In the genomic region with DNA sequence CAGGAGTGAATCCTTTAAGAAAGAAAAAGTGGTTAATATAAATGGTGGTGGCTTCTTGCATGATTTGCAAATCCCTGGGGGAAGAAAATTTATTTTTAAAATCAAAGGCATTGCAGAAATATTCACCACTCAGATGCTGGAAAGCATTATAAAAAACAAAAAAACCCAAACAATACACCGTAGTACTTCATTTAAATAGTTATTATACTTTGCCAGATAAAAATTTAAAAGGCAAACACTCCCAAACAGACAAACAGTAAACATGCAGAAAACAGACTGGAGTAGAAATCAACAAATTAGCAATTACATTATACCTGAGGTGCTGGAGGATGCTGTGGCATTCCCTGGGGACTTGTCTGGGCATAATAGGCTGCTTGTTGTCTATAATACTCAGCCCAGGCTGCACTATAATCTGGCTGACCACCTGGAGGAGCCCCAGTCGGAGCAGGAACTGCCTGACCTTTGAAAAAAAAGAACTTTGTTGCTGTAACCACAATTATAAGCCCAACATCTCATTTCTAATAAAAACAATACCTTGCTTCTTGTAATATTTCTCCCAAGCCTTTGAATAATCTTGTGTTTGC, we compare ENCODE assay signal across 9 cellular contexts. TPM values are rescaled to one million over a fixed set of nuclear protein-coding genes. Genes with fewer than 3 reads are reported as not detected.
DNase-seq lines count a peak whose midpoint lies in the region; ATAC-seq and TF ChIP-seq lines count a peak whose summit lies in the region.
"Had no signal": no experiment of that assay in that cellular context is flagged by ENCODE, and none has a peak within 500 bp of the region (broad histone marks: within the 10 kb centered on the region; RNA-seq: fewer than 3 reads in every experiment).

No MANE protein-coding gene starts in this region.

- H3K27me3 Mint-ChIP-seq in CD8-positive, alpha-beta T cell (ENCODE audit: low read depth): no peaks in the 10 kb centered on the region

- 35 to 56% methylated on average over 2 of the region's 2 CpGs for WGBS in esophagus squamous epithelium, 2 donors

- POLR2A ChIA-PET in CD8-positive, alpha-beta T cell (lab: Charles Lee): interaction anchor here (0.6 kb wide), 1 partner anchor 15 kb away, joined by 5 read pairs; no protein-coding TSS in a partner anchor

- H3K36me3 Mint-ChIP-seq in CD8-positive, alpha-beta T cell: peaks cover 78% of the 10 kb centered on the region

- peaks cover 0 to 12% (median 5%) of the 10 kb centered on the region in 3 donors for H3K4me1 ChIP-seq in esophagus squamous epithelium
- H3K4me1 ChIP-seq in CD8-positive, alpha-beta T cell (ENCODE audit: insufficient read depth, low read length): no peaks in the 10 kb centered on the region

- H3K4me3 ChIP-seq in GM06990 (replicated peaks; ENCODE audit: low read depth, low read length) (no peak overlapping the region), esophagus squamous epithelium (no peak overlapping the region)
- no peak overlapping the region for H3K4me3 ChIP-seq in CD8-positive, alpha-beta T cell (ENCODE audit: low read depth, low read length)

- DNase-seq in GM06990 (ENCODE audit: extremely low read depth, insufficient read length) (no peak), amniotic epithelial cell (ENCODE audit: low read depth) (peak; percentile 41), lung microvascular endothelial cell (ENCODE audit: low read depth in 2 of 2) (peak; percentile 57 to 62), esophagus squamous epithelium (lab: John Stamatoyannopoulos, UW) (no peak)
- DNase-seq in CD8-positive, alpha-beta T cell: no peak
- DNase-seq: activated naive CD4-positive, alpha-beta T cell treated with Interleukin-2 at 50 U/mL for 16 hours had no signal

- H3K36me3 ChIP-seq in GM06990 (ENCODE audit: control insufficient read depth, insufficient read depth, low read length) (peaks cover 8% of the 10 kb centered on the region), esophagus squamous epithelium (peaks cover 8 to 97% (median 28%) of the 10 kb centered on the region in 3 donors)
- peaks cover 45% of the 10 kb centered on the region for H3K36me3 ChIP-seq in CD8-positive, alpha-beta T cell (ENCODE audit: insufficient read depth, low read length)

- no peaks in the 10 kb centered on the region for H3K9me3 ChIP-seq in esophagus squamous epithelium
- H3K9me3 ChIP-seq in CD8-positive, alpha-beta T cell (ENCODE audit: low read length): no peaks in the 10 kb centered on the region

- CTCF ChIA-PET in CD8-positive, alpha-beta T cell (lab: Charles Lee): no interaction called here

- peak; percentile 13 for TF ChIP-seq CTCF in GM06990 (IDR thresholded peaks at IDR 0.05; ENCODE audit: insufficient read depth, low read length, poor library complexity, severe bottlenecking)
- no peak for TF ChIP-seq CTCF in esophagus squamous epithelium (IDR thresholded peaks at IDR 0.05)
- TF ChIP-seq CTCF in CD8-positive, alpha-beta T cell (IDR thresholded peaks at IDR 0.05): no peak

- H3K27ac Mint-ChIP-seq in CD8-positive, alpha-beta T cell: no peak overlapping the region

- TF ChIP-seq POLR2A in esophagus squamous epithelium (IDR thresholded peaks at IDR 0.05): no peak

- H3K9me3 Mint-ChIP-seq in CD8-positive, alpha-beta T cell: no peaks in the 10 kb centered on the region

- H3K4me1 Mint-ChIP-seq in CD8-positive, alpha-beta T cell (ENCODE audit: low read depth): peaks cover 34% of the 10 kb centered on the region

- peak; percentile 38 for ATAC-seq in HG02678 (IDR thresholded peaks at IDR 0.05; ENCODE audit: unreplicated experiment)
- no peak for ATAC-seq in GM19035 (IDR thresholded peaks at IDR 0.05; ENCODE audit: unreplicated experiment)
- ATAC-seq in CD8-positive, alpha-beta T cell: no peak
- ATAC-seq in GM21825 (IDR thresholded peaks at IDR 0.05; ENCODE audit: unreplicated experiment): no peak

- no peak overlapping the region for H3K27ac ChIP-seq in esophagus squamous epithelium
- H3K27ac ChIP-seq in CD8-positive, alpha-beta T cell (ENCODE audit: low read depth, low read length): no peak overlapping the region

- no peak overlapping the region for H3K4me3 Mint-ChIP-seq in CD8-positive, alpha-beta T cell

- H3K27me3 ChIP-seq in GM06990 (replicated peaks; ENCODE audit: control insufficient read depth, insufficient read depth, low read length): no peaks in the 10 kb centered on the region
- no peaks in the 10 kb centered on the region for H3K27me3 ChIP-seq in esophagus squamous epithelium
- H3K27me3 ChIP-seq in CD8-positive, alpha-beta T cell (ENCODE audit: insufficient read depth, low read length): no peaks in the 10 kb centered on the region

- intact Hi-C loops in esophagus squamous epithelium (cut with DNase I): no loop called here
- intact Hi-C loops in CD8-positive, alpha-beta T cell (cut with DNase I, micrococcal nuclease): loop anchor here in 1 of 2 experiments (5.0 kb wide), 1 partner anchor 67 kb away; no protein-coding TSS in a partner anchor

RNA-seq across cellular contexts. Expression of a gene that starts 29.9 kb away (rescaled TPM):
- total RNA-seq in lung microvascular endothelial cell (74.8 and 85.6 TPM in 2 replicates), esophagus squamous epithelium (100 to 1,000 TPM in 2 of 4 donors, 10 to 100 TPM in 2; 44.6 to 103 (median 77.8) TPM)
- total RNA-seq in CD8-positive, alpha-beta T cell: 100 to 1,000 TPM; 212 to 217 TPM

RNA-seq across cellular contexts. Expression of a gene that starts 55.8 kb away (rescaled TPM):
- total RNA-seq in lung microvascular endothelial cell (156 and 267 TPM in 2 replicates), esophagus squamous epithelium (10 to 100 TPM; 11.9 to 27.3 (median 22.5) TPM)
- 10 to 100 TPM; 13.3 to 13.4 TPM for total RNA-seq in CD8-positive, alpha-beta T cell

Comparison
In these comparisons a context has a peak if more than half of its experiments do, and no peak if none do; other contexts are left out.
1. DNase-seq: peak in amniotic epithelial cell (single experiment) and lung microvascular endothelial cell (2 of 2); none in GM06990 (single experiment), esophagus squamous epithelium (single experiment) and CD8-positive, alpha-beta T cell (0 of 7).